Comparison of ENCODE assay signal across 8 cellular contexts in genomic region chr1:113874017-113874879, GRCh38. TPM values are rescaled to one million over a fixed set of nuclear protein-coding genes. Genes with fewer than 3 reads are reported as not detected.
A peak's percentile ranks its signal among the peaks of the same experiment; 100 is the strongest.
DNase-seq lines count a peak whose midpoint lies in the region; ATAC-seq, FAIRE-seq and TF ChIP-seq lines count a peak whose summit lies in the region.

No MANE protein-coding gene starts in this region.

- POLR2A ChIA-PET in A549 (lab: Yijun Ruan, JAX): no interaction called here

- TF ChIP-seq EP300 in A549 (IDR thresholded peaks at IDR 0.05) (no peak), sigmoid colon (IDR thresholded peaks at IDR 0.05) (no peak)

- H3K4me3 ChIP-seq in A549 (no peak overlapping the region), LNCaP clone FGC (ENCODE audit: low read depth, low read length) (no peak overlapping the region), sigmoid colon (no peak overlapping the region)

- 100% methylated on average over 1 of the region's 1 CpG for WGBS in A549 (ENCODE audit: missing lambda C conversion rate)
- 15 to 39% methylated on average over 1 of the region's 1 CpG for WGBS in sigmoid colon, 2 donors

- no peaks in the 10 kb centered on the region for H3K9me3 ChIP-seq in A549
- no peaks in the 10 kb centered on the region for H3K9me3 ChIP-seq in sigmoid colon

- peaks cover 19% of the 10 kb centered on the region for H3K4me1 Mint-ChIP-seq in activated T-helper 17 cell treated with anti-CD3 and anti-CD28 coated beads, Interleukin-2, amount 50 U/mL, for 72 hours
- peaks cover 77 to 83% of the 10 kb centered on the region in 2 donors for H3K4me1 Mint-ChIP-seq in natural killer cell

- in situ Hi-C loops in GM13976 (cut with MboI; ENCODE audit: low sequenced_read_pairs, unreplicated experiment): no loop called here

- no peak for TF ChIP-seq RAD21 in A549 (conservative IDR thresholded peaks at IDR 0.05 in 1 of 2, IDR thresholded peaks at IDR 0.05 in 1 of 2)

- FAIRE-seq in A549 (lab: Jason Lieb, UNC): no peak

- H3K4me3 Mint-ChIP-seq in activated T-helper 17 cell treated with anti-CD3 and anti-CD28 coated beads, Interleukin-2, amount 50 U/mL, for 72 hours: peak overlapping the region; percentile 71
- peak overlapping the region; percentile 74 for H3K4me3 Mint-ChIP-seq in natural killer cell

- H3K4me1 ChIP-seq in A549: no peaks in the 10 kb centered on the region
- H3K4me1 ChIP-seq in sigmoid colon: no peaks in the 10 kb centered on the region

- H3K27ac Mint-ChIP-seq in activated T-helper 17 cell treated with anti-CD3 and anti-CD28 coated beads, Interleukin-2, amount 50 U/mL, for 72 hours: peak overlapping the region; percentile 90
- peak overlapping the region; percentile 87 to 95 for H3K27ac Mint-ChIP-seq in natural killer cell

- no peak overlapping the region for H3K27ac ChIP-seq in A549
- no peak overlapping the region for H3K27ac ChIP-seq in sigmoid colon

- peaks cover 24% of the 10 kb centered on the region for H3K36me3 Mint-ChIP-seq in activated T-helper 17 cell treated with anti-CD3 and anti-CD28 coated beads, Interleukin-2, amount 50 U/mL, for 72 hours (ENCODE audit: low read depth)
- H3K36me3 Mint-ChIP-seq in natural killer cell: no peaks in the 10 kb centered on the region

- no peaks in the 10 kb centered on the region for H3K27me3 ChIP-seq in sigmoid colon

- H3K4me2 ChIP-seq in A549: no peak overlapping the region

- ATAC-seq in A549 (peak; percentile 65 to 71; a peak in 3 of 6 replicates), natural killer cell (peak; percentile 24 to 50 (median 46))
- ATAC-seq in activated T-helper 17 cell treated with anti-CD3 and anti-CD28 coated beads, Interleukin-2, amount 50 U/mL, for 72 hours (replicated peaks): peak; percentile 62

- DNase-seq in A549 (ENCODE audit: low read depth in 1 of 2, low spot score in 1 of 2) (peak in 1 of 2 experiments; percentile 33), GM13976 (ENCODE audit: low spot score) (no peak), LNCaP clone FGC (ENCODE audit: low read depth) (no peak), natural killer cell (no peak), DMS153 treated with DMSO at 0.1 percent for 48 hours (lab: John Stamatoyannopoulos, UW; ENCODE audit: unreplicated experiment) (no peak), sigmoid colon (no peak), AG20443 (ENCODE audit: low spot score) (no peak)

- intact Hi-C loops in natural killer cell (cut with micrococcal nuclease) (loop anchor here (5.0 kb wide), 2 partner anchors 37 to 1257 kb away; partner anchors contain the start of genes CAPZA1 and ST7L), sigmoid colon (cut with DNase I) (no loop called here)

- TF ChIP-seq POLR2A in A549 (IDR thresholded peaks at IDR 0.05; ENCODE audit: low read length): no peak
- no peak for TF ChIP-seq POLR2A in sigmoid colon (IDR thresholded peaks at IDR 0.05)

- no peaks in the 10 kb centered on the region for H3K36me3 ChIP-seq in sigmoid colon

- H3K27me3 Mint-ChIP-seq in activated T-helper 17 cell treated with anti-CD3 and anti-CD28 coated beads, Interleukin-2, amount 50 U/mL, for 72 hours: no peaks in the 10 kb centered on the region
- H3K27me3 Mint-ChIP-seq in natural killer cell (ENCODE audit: low read depth in 2 of 2): no peaks in the 10 kb centered on the region

- TF ChIP-seq CTCF in A549 (IDR thresholded peaks at IDR 0.05) (no peak), GM13976 (IDR thresholded peaks at IDR 0.05; ENCODE audit: borderline replicate concordance, control extremely low read depth, extremely low read depth, insufficient read depth, missing control alignments) (peak; percentile 53), LNCaP clone FGC (IDR thresholded peaks at IDR 0.05; ENCODE audit: control insufficient read depth, extremely low read depth, insufficient read depth) (peak; percentile 38), natural killer cell (IDR thresholded peaks at IDR 0.05) (no peak), sigmoid colon (IDR thresholded peaks at IDR 0.05) (no peak)

- H3K9me3 Mint-ChIP-seq in activated T-helper 17 cell treated with anti-CD3 and anti-CD28 coated beads, Interleukin-2, amount 50 U/mL, for 72 hours: no peaks in the 10 kb centered on the region
- no peaks in the 10 kb centered on the region for H3K9me3 Mint-ChIP-seq in natural killer cell

- CTCF ChIA-PET in A549 (lab: Yijun Ruan, JAX): interaction anchor here (1.6 kb wide), 1 partner anchor 14 kb away, joined by 3 read pairs; no protein-coding TSS in a partner anchor

TF ChIP-seq in A549, 52 proteins besides CTCF, POLR2A, EP300 and RAD21:
- TF ChIP-seq SREBF2 (IDR thresholded peaks at IDR 0.05) (no peak), ZSCAN20 (CRISPR knock-in tag; IDR thresholded peaks at IDR 0.05) (no peak), EHMT2 (IDR thresholded peaks at IDR 0.05; ENCODE audit: low read depth) (no peak), E2F6 (IDR thresholded peaks at IDR 0.05; ENCODE audit: borderline replicate concordance, low read depth) (no peak), CBX2 (IDR thresholded peaks at IDR 0.05; ENCODE audit: borderline replicate concordance, low read depth) (no peak), BHLHE40 (IDR thresholded peaks at IDR 0.05; ENCODE audit: low read depth, low read length) (no peak)

RNA-seq across cellular contexts. Expression of gene PTPN22, which starts 2.7 kb away (rescaled TPM):
- polyA plus RNA-seq in A549 (2011; rRNA removed) (not detected in 2 replicates), A549 (2017; fragmentation: RNase III; extraction: RNeasy Plus Mini Kit Qiagen cat#74134 plus additional on column Dnase treatment) (not detected in 3 replicates), sigmoid colon (1 to 10 TPM; 1.8 to 4.4 (median 2.1) TPM)
- not detected in 2 replicates for polyA plus RNA-seq in A549 (2012; cell fraction: cytosol; rRNA removed)
- polyA plus RNA-seq in A549 (2012; cell fraction: nucleus; rRNA removed): not detected in 2 replicates
- not detected in 2 replicates for polyA minus RNA-seq in A549 (2011; rRNA and poly(A)+ RNA removed)
- total RNA-seq in activated T-helper 17 cell treated with anti-CD3 and anti-CD28 coated beads, Interleukin-2, amount 50 U/mL, for 72 hours: 10 to 100 TPM; 55.9 to 70.1 TPM
- total RNA-seq in natural killer cell (100 to 1,000 TPM in 2 of 3 donors, 10 to 100 TPM in 1; 98.4 to 122 (median 104) TPM), sigmoid colon (1 to 10 TPM in 3 of 4 donors, under 1 TPM in 1; 0.71 to 2.4 (median 1.4) TPM)

RNA-seq across cellular contexts. Expression of gene BCL2L15, which starts 13.1 kb away (rescaled TPM):
- polyA plus RNA-seq in A549 (2011; rRNA removed) (2.3 and 3.1 TPM in 2 replicates), A549 (2017; fragmentation: RNase III; extraction: RNeasy Plus Mini Kit Qiagen cat#74134 plus additional on column Dnase treatment) (0.79 to 2.1 TPM (median 0.87 TPM) in 3 replicates), sigmoid colon (10 to 100 TPM; 63.1 to 87.9 (median 85.8) TPM)
- 0.15 and 1.5 TPM in 2 replicates for polyA plus RNA-seq in A549 (2012; cell fraction: cytosol; rRNA removed)
- polyA plus RNA-seq in A549 (2012; cell fraction: nucleus; rRNA removed): 0.23 and 9.0 TPM in 2 replicates
- 1.0 and 2.4 TPM in 2 replicates for polyA minus RNA-seq in A549 (2011; rRNA and poly(A)+ RNA removed)
- 1 to 10 TPM in 1 of 2 donors, under 1 TPM in 1; 0.99 to 4.4 TPM for total RNA-seq in activated T-helper 17 cell treated with anti-CD3 and anti-CD28 coated beads, Interleukin-2, amount 50 U/mL, for 72 hours
- total RNA-seq in natural killer cell (1 to 10 TPM in 2 of 3 donors, under 1 TPM in 1; 0.88 to 2.1 (median 1.5) TPM), sigmoid colon (under 1 TPM; under 0.01 to 0.49 (median 0.34) TPM)

RNA-seq across cellular contexts. Expression of gene AP4B1, which starts 30.4 kb away (rescaled TPM):
- 11.9 and 12.0 TPM in 2 replicates for polyA plus RNA-seq in A549 (2011; rRNA removed)
- polyA plus RNA-seq in A549 (2012; cell fraction: cytosol; rRNA removed): 5.3 and 5.6 TPM in 2 replicates
- polyA plus RNA-seq in A549 (2012; cell fraction: nucleus; rRNA removed): 8.3 and 12.4 TPM in 2 replicates
- 9.2 to 9.4 TPM (median 9.2 TPM) in 3 replicates for polyA plus RNA-seq in A549 (2017; fragmentation: RNase III; extraction: RNeasy Plus Mini Kit Qiagen cat#74134 plus additional on column Dnase treatment)
- 13.3 and 13.9 TPM in 2 replicates for polyA minus RNA-seq in A549 (2011; rRNA and poly(A)+ RNA removed)
- total RNA-seq in activated T-helper 17 cell treated with anti-CD3 and anti-CD28 coated beads, Interleukin-2, amount 50 U/mL, for 72 hours: 10 to 100 TPM; 46.5 to 61.7 TPM
- 10 to 100 TPM; 64.0 to 78.7 (median 77.6) TPM for total RNA-seq in natural killer cell
- 10 to 100 TPM in 2 of 4 donors, 1 to 10 TPM in 2; 6.2 to 15.5 (median 10.8) TPM for total RNA-seq in sigmoid colon
- 10 to 100 TPM in 1 of 3 donors, 1 to 10 TPM in 2; 4.8 to 21.3 (median 7.9) TPM for polyA plus RNA-seq in sigmoid colon

RNA-seq across cellular contexts. Expression of gene DCLRE1B, which starts 30.9 kb away (rescaled TPM):
- 4.8 and 6.3 TPM in 2 replicates for polyA plus RNA-seq in A549 (2011; rRNA removed)
- 3.8 and 5.1 TPM in 2 replicates for polyA plus RNA-seq in A549 (2012; cell fraction: cytosol; rRNA removed)
- polyA plus RNA-seq in A549 (2012; cell fraction: nucleus; rRNA removed): 2.6 TPM in 2 replicates
- 5.5 to 6.4 TPM (median 5.7 TPM) in 3 replicates for polyA plus RNA-seq in A549 (2017; fragmentation: RNase III; extraction: RNeasy Plus Mini Kit Qiagen cat#74134 plus additional on column Dnase treatment)
- 5.5 and 6.7 TPM in 2 replicates for polyA minus RNA-seq in A549 (2011; rRNA and poly(A)+ RNA removed)
- 10 to 100 TPM; 16.1 to 21.4 TPM for total RNA-seq in activated T-helper 17 cell treated with anti-CD3 and anti-CD28 coated beads, Interleukin-2, amount 50 U/mL, for 72 hours
- total RNA-seq in natural killer cell: 1 to 10 TPM; 5.5 to 6.8 (median 5.9) TPM
- total RNA-seq in sigmoid colon: 1 to 10 TPM; 4.3 to 4.9 (median 4.4) TPM
- polyA plus RNA-seq in sigmoid colon: 1 to 10 TPM; 1.8 to 4.9 (median 2.4) TPM

RNA-seq across cellular contexts. Expression of gene HIPK1, which starts 54.9 kb away (rescaled TPM):
- polyA plus RNA-seq in A549 (2011; rRNA removed) (27.4 and 35.9 TPM in 2 replicates), A549 (2017; fragmentation: RNase III; extraction: RNeasy Plus Mini Kit Qiagen cat#74134 plus additional on column Dnase treatment) (11.1 to 11.5 TPM (median 11.3 TPM) in 3 replicates), sigmoid colon (10 to 100 TPM; 13.8 to 16.9 (median 16.6) TPM)
- 9.2 and 13.5 TPM in 2 replicates for polyA plus RNA-seq in A549 (2012; cell fraction: cytosol; rRNA removed)
- 13.4 and 14.3 TPM in 2 replicates for polyA plus RNA-seq in A549 (2012; cell fraction: nucleus; rRNA removed)
- polyA minus RNA-seq in A549 (2011; rRNA and poly(A)+ RNA removed): 86.3 and 103 TPM in 2 replicates
- 10 to 100 TPM; 44.4 to 71.0 TPM for total RNA-seq in activated T-helper 17 cell treated with anti-CD3 and anti-CD28 coated beads, Interleukin-2, amount 50 U/mL, for 72 hours
- total RNA-seq in natural killer cell (100 to 1,000 TPM; 238 to 283 (median 261) TPM), sigmoid colon (10 to 100 TPM; 47.2 to 57.1 (median 49.9) TPM)

Comparison
In these comparisons a context has a peak if more than half of its experiments do, and no peak if none do; other contexts are left out.
1. CTCF ChIP-seq: peak in GM13976 (single experiment) and LNCaP clone FGC (single experiment); none in A549 (single experiment), natural killer cell (single experiment) and sigmoid colon (0 of 4).
2. RNA of gene PTPN22, which starts 2.7 kb away (total RNA-seq): 98.4 to 122 TPM in natural killer cell and 55.9 to 70.1 TPM in activated T-helper 17 cell treated with anti-CD3 and anti-CD28 coated beads, Interleukin-2, amount 50 U/mL, for 72 hours; 0.71 to 2.4 TPM in sigmoid colon; every median in the first group is over 10 times any median in the second.
3. Peak in every context shown above with its lines, with median percentiles within 50 percentile points of each other: ATAC-seq.